9 cellular contexts compared by ENCODE assay signal in the genomic region with DNA sequence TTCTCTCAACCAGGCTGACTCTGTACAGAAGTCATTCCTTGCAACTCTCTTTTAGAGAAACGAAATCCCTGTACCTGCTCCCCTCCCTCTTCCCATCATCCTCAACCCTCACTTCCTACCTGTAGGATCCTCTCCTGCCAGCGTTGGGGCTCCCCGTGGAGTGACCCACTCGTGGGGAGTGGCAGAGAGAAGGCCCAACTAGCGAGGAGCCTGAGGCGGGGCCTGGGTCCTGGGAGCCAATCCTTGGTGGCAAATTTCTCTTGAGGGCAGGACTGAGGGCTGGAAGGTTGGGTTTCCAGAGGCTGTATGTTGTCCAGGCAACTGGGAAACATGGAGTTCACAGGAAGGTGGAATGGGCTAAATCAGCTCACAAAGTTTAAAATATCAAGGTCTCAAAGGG. TPM values are rescaled to one million over a fixed set of nuclear protein-coding genes. Genes with fewer than 3 reads are reported as not detected.
A peak's percentile ranks its signal among the peaks of the same experiment; 100 is the strongest.
DNase-seq lines count a peak whose midpoint lies in the region; ATAC-seq and TF ChIP-seq lines count a peak whose summit lies in the region.
"Had no signal": no experiment of that assay in that cellular context is flagged by ENCODE, and none has a peak within 500 bp of the region (broad histone marks: within the 10 kb centered on the region; RNA-seq: fewer than 3 reads in every experiment).

No MANE protein-coding gene starts in this region.

- H3K36me3 ChIP-seq in lower lobe of right lung: no peaks in the 10 kb centered on the region

- TF ChIP-seq CTCF in choroid plexus epithelial cell (conservative IDR thresholded peaks at IDR 0.05; ENCODE audit: low read depth, low read length) (no peak), lower lobe of right lung (IDR thresholded peaks at IDR 0.05) (no peak)

- CTCF ChIA-PET in activated CD4-positive, alpha-beta T cell treated with anti-CD3 and anti-CD28 coated beads for 36 hours (lab: Charles Lee): interaction anchor here (0.6 to 3.8 kb wide), 21 partner anchors 8 to 161 kb away, joined by 3 to 24 read pairs (median 4); a partner anchor contains a TSS

- H3K9me3 ChIP-seq in lower lobe of right lung: no peaks in the 10 kb centered on the region

- H3K27me3 Mint-ChIP-seq in activated CD4-positive, alpha-beta T cell treated with anti-CD3 and anti-CD28 coated beads for 36 hours: no peaks in the 10 kb centered on the region

- no peak overlapping the region for H3K4me3 Mint-ChIP-seq in activated CD4-positive, alpha-beta T cell treated with anti-CD3 and anti-CD28 coated beads for 36 hours

- peak overlapping the region; percentile 39 for H3K27ac ChIP-seq in lower lobe of right lung

- H3K36me3 Mint-ChIP-seq in activated CD4-positive, alpha-beta T cell treated with anti-CD3 and anti-CD28 coated beads for 36 hours (ENCODE audit: low read depth): no peaks in the 10 kb centered on the region

- H3K4me3 ChIP-seq in choroid plexus epithelial cell (ENCODE audit: low read depth, low read length) (no peak overlapping the region), lower lobe of right lung (no peak overlapping the region)

- H3K27me3 ChIP-seq in lower lobe of right lung (ENCODE audit: low read depth): no peaks in the 10 kb centered on the region

- H3K9me3 Mint-ChIP-seq in activated CD4-positive, alpha-beta T cell treated with anti-CD3 and anti-CD28 coated beads for 36 hours (ENCODE audit: low read depth): no peaks in the 10 kb centered on the region

- peaks cover 16% of the 10 kb centered on the region for H3K4me1 ChIP-seq in lower lobe of right lung

- H3K27ac Mint-ChIP-seq in activated CD4-positive, alpha-beta T cell treated with anti-CD3 and anti-CD28 coated beads for 36 hours: no peak overlapping the region

- DNase-seq in ELR (ENCODE audit: low read depth) (peak; percentile 74), NCI-H2227 treated with DMSO at 0.1 percent for 48 hours (lab: John Stamatoyannopoulos, UW) (peak; percentile 15), choroid plexus epithelial cell (ENCODE audit: low read depth) (peak; percentile 80), lower lobe of right lung (peak; percentile 72)
- DNase-seq in activated CD4-positive, alpha-beta T cell treated with anti-CD3 and anti-CD28 coated beads, Interleukin-2, amount 50 U/mL, for 4 hours: no peak
- no peak for DNase-seq in activated CD4-positive, alpha-beta T cell treated with anti-CD3 and anti-CD28 coated beads for 36 hours
- DNase-seq: midbrain had no signal

- POLR2A ChIA-PET in activated CD4-positive, alpha-beta T cell treated with anti-CD3 and anti-CD28 coated beads for 36 hours (lab: Charles Lee): interaction anchor here (0.6 kb wide), 1 partner anchor 506 kb away, joined by 3 read pairs; no protein-coding TSS in a partner anchor

- intact Hi-C loops in lower lobe of right lung (cut with DNase I): no loop called here
- intact Hi-C loops in activated CD4-positive, alpha-beta T cell treated with anti-CD3 and anti-CD28 coated beads for 36 hours (cut with DNase I, micrococcal nuclease): loop anchor here (2.0 to 5.0 kb wide), 8 partner anchors 27 to 139 kb away; a partner anchor contains a TSS

- ATAC-seq in lower lobe of right lung: peak; percentile 91 to 92
- ATAC-seq in GM21423 (IDR thresholded peaks at IDR 0.05; ENCODE audit: unreplicated experiment): no peak
- ATAC-seq in HG02798 (IDR thresholded peaks at IDR 0.05; ENCODE audit: poor library complexity, unreplicated experiment): no peak
- ATAC-seq in activated CD4-positive, alpha-beta T cell treated with anti-CD3 and anti-CD28 coated beads for 36 hours: no peak

- peaks cover 2% of the 10 kb centered on the region for H3K4me1 Mint-ChIP-seq in activated CD4-positive, alpha-beta T cell treated with anti-CD3 and anti-CD28 coated beads for 36 hours

RNA-seq across cellular contexts. Expression of a gene that starts 10.4 kb away (rescaled TPM):
- total RNA-seq in lower lobe of right lung: not detected
- under 1 TPM in 1 of 2 experiments, not detected in 1; 0.21 TPM for total RNA-seq in activated CD4-positive, alpha-beta T cell treated with anti-CD3 and anti-CD28 coated beads for 36 hours

RNA-seq across cellular contexts. Expression of a gene that starts 10.5 kb away (rescaled TPM):
- 39.0 TPM for total RNA-seq in lower lobe of right lung
- 10 to 100 TPM; 29.3 to 33.2 TPM for total RNA-seq in activated CD4-positive, alpha-beta T cell treated with anti-CD3 and anti-CD28 coated beads for 36 hours

RNA-seq across cellular contexts. Expression of a gene that starts 27.2 kb away (rescaled TPM):
- total RNA-seq in lower lobe of right lung: 16.5 TPM
- 10 to 100 TPM; 18.2 to 25.0 TPM for total RNA-seq in activated CD4-positive, alpha-beta T cell treated with anti-CD3 and anti-CD28 coated beads for 36 hours

RNA-seq across cellular contexts. Expression of a gene that starts 46.8 kb away (rescaled TPM):
- 0.15 TPM for total RNA-seq in lower lobe of right lung
- not detected for total RNA-seq in activated CD4-positive, alpha-beta T cell treated with anti-CD3 and anti-CD28 coated beads for 36 hours

Comparison
In these comparisons a context has a peak if more than half of its experiments do, and no peak if none do; other contexts are left out.
1. DNase-seq: peak in ELR (single experiment), NCI-H2227 treated with DMSO at 0.1 percent for 48 hours (single experiment), choroid plexus epithelial cell (single experiment) and lower lobe of right lung (single experiment); none in activated CD4-positive, alpha-beta T cell treated with anti-CD3 and anti-CD28 coated beads, Interleukin-2, amount 50 U/mL, for 4 hours (0 of 2) and activated CD4-positive, alpha-beta T cell treated with anti-CD3 and anti-CD28 coated beads for 36 hours (single experiment).
2. ATAC-seq: peak in lower lobe of right lung (2 of 2); none in GM21423 (single experiment), HG02798 (single experiment) and activated CD4-positive, alpha-beta T cell treated with anti-CD3 and anti-CD28 coated beads for 36 hours (single experiment).